8 cellular contexts compared by ENCODE assay signal in genomic region chr1:155609515-155610256, GRCh38. TPM values are rescaled to one million over a fixed set of nuclear protein-coding genes. Genes with fewer than 3 reads are reported as not detected.
DNase-seq lines count a peak whose midpoint lies in the region; ATAC-seq and TF ChIP-seq lines count a peak whose summit lies in the region.

Gene MSTO1 (plus strand): TSS chr1:155610218. CDS start chr1:155610249, 31 bp downstream.

- 4% methylated on average over 11 of the region's 47 CpGs; no CpG with 5 or more reads in 1 of the 2 experiments for WGBS in IMR-90 (ENCODE audit: extremely low coverage in 2 of 2, insufficient read length in 1 of 2), 2 experiments

- peak within 1 kb of the TSS; percentile 72 to 95 for H4K8ac ChIP-seq in IMR-90 (ENCODE audit: low read depth in 2 of 2, low read length in 2 of 2)

- H3K9me1 ChIP-seq in IMR-90 (ENCODE audit: insufficient read depth, low read length): no peaks in the 10 kb centered on the region

- H3K14ac ChIP-seq in IMR-90 (replicated peaks; ENCODE audit: low read depth, low read length): peak within 1 kb of the TSS; percentile 88

- peaks cover 11% of the 10 kb centered on the region; the same call in 1 of the 2 replicates for H3K36me3 ChIP-seq in IMR-90 (ENCODE audit: control insufficient read depth, insufficient read depth, low read length)

- H3K79me1 ChIP-seq in IMR-90 (ENCODE audit: low read depth in 1 of 2, low read length in 2 of 2): no peaks in the 10 kb centered on the region

- H3K9me3 ChIP-seq in IMR-90 (ENCODE audit: control insufficient read depth, insufficient read depth, low read length): no peaks in the 10 kb centered on the region
- H3K9me3 ChIP-seq in mononuclear cell (ENCODE audit: low read depth, low read length): no peaks in the 10 kb centered on the region

- DNase-seq in DMS 273 (lab: John Stamatoyannopoulos, UW; ENCODE audit: unreplicated experiment) (peak; percentile 99), IMR-90 (peak; percentile 98), OCI-M1 (lab: John Stamatoyannopoulos, UW) (peak; percentile 99), activated T-cell treated with anti-CD3 and anti-CD28 coated beads for 24 hours (ENCODE audit: low read depth) (peak; percentile 97), epidermal melanocyte (ENCODE audit: insufficient read length, low spot score) (peak; percentile 88)
- DNase-seq in stimulated activated CD8-positive, alpha-beta memory T cell treated with anti-CD3 and anti-CD28 coated beads, Interleukin-4, amount 100 ng/mL, for 1 hour (ENCODE audit: low read depth in 2 of 2, low spot score in 1 of 2): peak; percentile 72 to 87

- peak; percentile 88 for ATAC-seq in GM21528 (IDR thresholded peaks at IDR 0.05; ENCODE audit: low FRiP score, unreplicated experiment)
- peak; percentile 98 for ATAC-seq in IMR-90 (ENCODE audit: low read depth)

- peak within 1 kb of the TSS; percentile 25; the same call in 1 of the 2 replicates for H3K23ac ChIP-seq in IMR-90 (ENCODE audit: low read depth, low read length)

- H3K9ac ChIP-seq in IMR-90 (ENCODE audit: low read depth, low read length): peak within 1 kb of the TSS; percentile 77

- no peak within 1 kb of the TSS; the same call in 1 of the 2 replicates for H3K18ac ChIP-seq in IMR-90 (ENCODE audit: low read depth, low read length)

- H3K27ac ChIP-seq in IMR-90 (ENCODE audit: insufficient read depth, low read length): peak within 1 kb of the TSS; percentile 93

- H2BK20ac ChIP-seq in IMR-90 (ENCODE audit: low read depth, low read length): no peak within 1 kb of the TSS

- H3K4me3 ChIP-seq in IMR-90 (ENCODE audit: insufficient read depth, low read depth, low read length): peak within 1 kb of the TSS; percentile 79
- H3K4me3 ChIP-seq in mononuclear cell (ENCODE audit: low read length): peak within 1 kb of the TSS; percentile 66

- H3K27me3 ChIP-seq in IMR-90 (ENCODE audit: control insufficient read depth, insufficient read depth, low read length): no peaks in the 10 kb centered on the region
- no peaks in the 10 kb centered on the region for H3K27me3 ChIP-seq in mononuclear cell (ENCODE audit: insufficient read depth, low read length)

- peak; percentile 66 for TF ChIP-seq POLR2A in IMR-90 (IDR thresholded peaks at IDR 0.05; ENCODE audit: low read depth, low read length)

- dilution Hi-C loops in IMR-90 (cut with HindIII; ENCODE audit: low sequenced_read_pairs, unreplicated experiment): no loop called here

- no peaks in the 10 kb centered on the region for H3K4me1 ChIP-seq in IMR-90 (ENCODE audit: control insufficient read depth, insufficient read depth, low read length)
- H3K4me1 ChIP-seq in mononuclear cell (ENCODE audit: insufficient read depth, low read length): peaks cover 5% of the 10 kb centered on the region

- H2BK120ac ChIP-seq in IMR-90 (ENCODE audit: low read depth, low read length): no peak within 1 kb of the TSS; the same call in 1 of the 2 replicates

- H2AK9ac ChIP-seq in IMR-90 (replicated peaks; ENCODE audit: low read depth, low read length, poor library complexity): peak within 1 kb of the TSS; percentile 84

- POLR2A ChIA-PET in IMR-90 (lab: Charles Lee; ENCODE audit: unreplicated experiment): interaction anchor here (0.6 kb wide), 1 partner anchor 385 kb away, joined by 4 read pairs; no protein-coding TSS in a partner anchor

- peak within 1 kb of the TSS; percentile 77 for H3K4ac ChIP-seq in IMR-90 (ENCODE audit: low read depth, low read length)

- H4K20me1 ChIP-seq in IMR-90 (ENCODE audit: insufficient read depth, low read length): no peaks in the 10 kb centered on the region

- intact Hi-C loops in IMR-90 (cut with micrococcal nuclease): loop anchor here (5.0 kb wide), 1 partner anchor 38 kb away; no protein-coding TSS in a partner anchor

- TF ChIP-seq CTCF in IMR-90 (conservative IDR thresholded peaks at IDR 0.05; ENCODE audit: low read depth, low read length): no peak

- H4K5ac ChIP-seq in IMR-90 (ENCODE audit: low read depth, low read length): peak within 1 kb of the TSS; percentile 97

- H2AFZ ChIP-seq in IMR-90 (replicated peaks; ENCODE audit: low read length, poor library complexity): peak within 1 kb of the TSS; percentile 97

- peak within 1 kb of the TSS; percentile 73; the same call in 1 of the 2 replicates for H4K91ac ChIP-seq in IMR-90 (ENCODE audit: insufficient read depth, low read depth, low read length)

- no peak for TF ChIP-seq RAD21 in IMR-90 (IDR thresholded peaks at IDR 0.05; ENCODE audit: low read length)

- BruUV-seq in IMR-90 (replicated peaks; lab: Mats Ljungman, UMichigan): no TSS peak

- H2AK5ac ChIP-seq in IMR-90 (ENCODE audit: low read depth, low read length): peak within 1 kb of the TSS; percentile 79

- CTCF ChIA-PET in IMR-90 (lab: Yijun Ruan, JAX): no interaction called here

- H2BK5ac ChIP-seq in IMR-90 (ENCODE audit: low read depth, low read length, poor library complexity, severe bottlenecking): peak within 1 kb of the TSS; percentile 88

- H3K56ac ChIP-seq in IMR-90 (ENCODE audit: extremely low read depth, insufficient read depth, low read length): peak within 1 kb of the TSS; percentile 93

- peak within 1 kb of the TSS; percentile 85 for H3K4me2 ChIP-seq in IMR-90 (ENCODE audit: low read depth, low read length)

- in situ Hi-C loops in IMR-90 (cut with MboI; ENCODE audit: low sequenced_read_pairs): no loop called here

- peak within 1 kb of the TSS; percentile 10; the same call in 1 of the 3 replicates for H2BK15ac ChIP-seq in IMR-90 (ENCODE audit: low read depth, low read length)

TF ChIP-seq in IMR-90, 13 proteins besides CTCF, POLR2A, EP300 and RAD21:
- TF ChIP-seq, protein P1, sequence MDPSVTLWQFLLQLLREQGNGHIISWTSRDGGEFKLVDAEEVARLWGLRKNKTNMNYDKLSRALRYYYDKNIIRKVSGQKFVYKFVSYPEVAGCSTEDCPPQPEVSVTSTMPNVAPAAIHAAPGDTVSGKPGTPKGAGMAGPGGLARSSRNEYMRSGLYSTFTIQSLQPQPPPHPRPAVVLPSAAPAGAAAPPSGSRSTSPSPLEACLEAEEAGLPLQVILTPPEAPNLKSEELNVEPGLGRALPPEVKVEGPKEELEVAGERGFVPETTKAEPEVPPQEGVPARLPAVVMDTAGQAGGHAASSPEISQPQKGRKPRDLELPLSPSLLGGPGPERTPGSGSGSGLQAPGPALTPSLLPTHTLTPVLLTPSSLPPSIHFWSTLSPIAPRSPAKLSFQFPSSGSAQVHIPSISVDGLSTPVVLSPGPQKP (IDR thresholded peaks at IDR 0.05; ENCODE audit: borderline replicate concordance, low read depth, low read length): no peak
- TF ChIP-seq, protein P2, sequence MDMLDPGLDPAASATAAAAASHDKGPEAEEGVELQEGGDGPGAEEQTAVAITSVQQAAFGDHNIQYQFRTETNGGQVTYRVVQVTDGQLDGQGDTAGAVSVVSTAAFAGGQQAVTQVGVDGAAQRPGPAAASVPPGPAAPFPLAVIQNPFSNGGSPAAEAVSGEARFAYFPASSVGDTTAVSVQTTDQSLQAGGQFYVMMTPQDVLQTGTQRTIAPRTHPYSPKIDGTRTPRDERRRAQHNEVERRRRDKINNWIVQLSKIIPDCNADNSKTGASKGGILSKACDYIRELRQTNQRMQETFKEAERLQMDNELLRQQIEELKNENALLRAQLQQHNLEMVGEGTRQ (IDR thresholded peaks at IDR 0.05; ENCODE audit: low read depth, low read length): peak; percentile 73
- TF ChIP-seq NFE2L2 (IDR thresholded peaks at IDR 0.05; ENCODE audit: low read depth, low read length): no peak
- no peak for TF ChIP-seq BHLHE40 (IDR thresholded peaks at IDR 0.05; ENCODE audit: low read depth, low read length)
- TF ChIP-seq MXI1 (IDR thresholded peaks at IDR 0.05; ENCODE audit: borderline replicate concordance, low read depth, low read length): peak; percentile 99

RNA-seq across cellular contexts. Expression of gene MSTO1, which starts in this region (rescaled TPM):
- 19.2 and 21.7 TPM in 2 replicates for total RNA-seq in IMR-90 (2012; rRNA removed)
- 34.1 and 38.3 TPM in 2 replicates for polyA plus RNA-seq in IMR-90 (2012; rRNA removed)
- 9.4 and 17.6 TPM in 2 replicates for polyA plus RNA-seq in IMR-90 (2012; cell fraction: cytosol; rRNA removed)
- 94.9 and 166 TPM in 2 replicates for polyA plus RNA-seq in IMR-90 (2012; cell fraction: nucleus; rRNA removed; ENCODE audit: low replicate concordance)
- total RNA-seq in mononuclear cell: 15.0 TPM

Comparison
In these comparisons a context has a peak if more than half of its experiments do, and no peak if none do; other contexts are left out.
1. Peak in every context shown above with its lines: DNase-seq, ATAC-seq, H3K4me3 ChIP-seq and H3K27ac ChIP-seq.